ENCODE assay signal across 24 cellular contexts in the genomic region with DNA sequence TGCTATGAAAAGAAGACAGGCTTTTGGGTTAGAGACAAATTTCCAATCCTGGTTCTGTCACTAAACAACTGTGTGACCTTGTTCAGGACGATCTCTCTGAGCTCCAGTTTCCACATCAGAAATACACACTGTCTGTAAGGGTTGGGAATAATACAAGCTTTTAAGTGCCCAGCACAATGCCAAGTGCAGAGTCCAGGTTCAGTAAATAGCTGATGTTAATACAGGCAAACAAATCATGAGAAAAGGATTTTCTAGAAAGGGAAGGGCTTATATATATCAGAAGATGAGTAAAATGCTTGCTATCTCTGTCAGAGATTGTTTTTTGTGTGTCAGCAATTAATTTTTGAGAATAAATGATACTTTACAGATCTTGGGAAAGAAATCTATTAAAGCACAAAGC.
DNase-seq lines count a peak whose midpoint lies in the region; ATAC-seq and TF ChIP-seq lines count a peak whose summit lies in the region.
"Had no signal": no experiment of that assay in that cellular context is flagged by ENCODE, and none has a peak within 500 bp of the region (broad histone marks: within the 10 kb centered on the region; RNA-seq: fewer than 3 reads in every experiment).

No MANE protein-coding gene starts in this region.

- no peak overlapping the region for H3K27ac Mint-ChIP-seq in WTC11
- no peak overlapping the region for H3K27ac Mint-ChIP-seq in effector memory CD8-positive, alpha-beta T cell
- H3K27ac Mint-ChIP-seq: T-cell had no signal

- H3K9me3 Mint-ChIP-seq in WTC11: no peaks in the 10 kb centered on the region
- H3K9me3 Mint-ChIP-seq in effector memory CD8-positive, alpha-beta T cell: no peaks in the 10 kb centered on the region
- H3K9me3 Mint-ChIP-seq: CD4-positive, alpha-beta memory T cell; T-cell had no signal

- H3K9me1 ChIP-seq in IMR-90 (ENCODE audit: insufficient read depth, low read length): peaks cover 11% of the 10 kb centered on the region

- H4K8ac ChIP-seq in IMR-90 (ENCODE audit: low read depth in 2 of 2, low read length in 2 of 2): no peak overlapping the region

- H3K27me3 Mint-ChIP-seq in WTC11 (ENCODE audit: low read depth): no peaks in the 10 kb centered on the region
- no peaks in the 10 kb centered on the region for H3K27me3 Mint-ChIP-seq in effector memory CD8-positive, alpha-beta T cell
- H3K27me3 Mint-ChIP-seq: CD4-positive, alpha-beta memory T cell; T-cell had no signal

- H4K91ac ChIP-seq in IMR-90 (ENCODE audit: insufficient read depth, low read depth, low read length): no peak overlapping the region

- 55 to 75% (median 64%) methylated on average over 1 of the region's 1 CpG for WGBS in heart left ventricle, 4 donors
- no CpG with 5 or more reads among the region's 1 CpG for WGBS in IMR-90 (ENCODE audit: extremely low coverage in 2 of 2, insufficient read length in 1 of 2), 2 experiments
- WGBS in right lobe of liver (ENCODE audit: insufficient coverage, low coverage, low lambda C conversion rate, missing lambda C conversion rate): 31% methylated on average over 1 of the region's 1 CpG

- H3K56ac ChIP-seq in IMR-90 (ENCODE audit: extremely low read depth, insufficient read depth, low read length): no peak overlapping the region

- H2BK5ac ChIP-seq in IMR-90 (ENCODE audit: low read depth, low read length, poor library complexity, severe bottlenecking): no peak overlapping the region

- H3K36me3 ChIP-seq in heart left ventricle (peaks cover 0 to 30% (median 10%) of the 10 kb centered on the region in 9 donors), IMR-90 (ENCODE audit: control insufficient read depth, insufficient read depth, low read length) (0 out of 2 replicates have a peak, but pooled peaks cover 1% of the 10 kb centered on the region), right lobe of liver (peaks cover 0 to 4% (median 1%) of the 10 kb centered on the region in 4 donors)
- H3K36me3 ChIP-seq: HAP-1, SJCRH30 had no signal

- peaks cover 3 to 11% of the 10 kb centered on the region in 2 experiments; a peak in 1 of 4 replicates for H3K79me1 ChIP-seq in IMR-90 (ENCODE audit: low read depth in 1 of 2, low read length in 2 of 2)

- H3K27ac ChIP-seq in heart left ventricle (no peak overlapping the region), IMR-90 (ENCODE audit: insufficient read depth, low read length) (no peak overlapping the region), right lobe of liver (peak overlapping the region in 1 of 3 donors; percentile 29)
- H3K27ac ChIP-seq: HL-60, SJCRH30 had no signal

- H2BK15ac ChIP-seq in IMR-90 (ENCODE audit: low read depth, low read length): no peak overlapping the region

- POLR2A ChIA-PET in IMR-90 (lab: Charles Lee; ENCODE audit: unreplicated experiment): no interaction called here
- POLR2A ChIA-PET in WTC11 (lab: Charles Lee): no interaction called here

- in situ Hi-C loops in IMR-90 (cut with MboI; ENCODE audit: low sequenced_read_pairs): no loop called here

- H2AK5ac ChIP-seq in IMR-90 (ENCODE audit: low read depth, low read length): no peak overlapping the region

- H3K36me3 Mint-ChIP-seq in WTC11: no peaks in the 10 kb centered on the region; the same call in none of the 2 replicates
- H3K36me3 Mint-ChIP-seq in effector memory CD8-positive, alpha-beta T cell (ENCODE audit: insufficient read depth): peaks cover 5% of the 10 kb centered on the region

- H3K4me2 ChIP-seq in IMR-90 (ENCODE audit: low read depth, low read length): no peak overlapping the region

- BruUV-seq in IMR-90 (replicated peaks; lab: Mats Ljungman, UMichigan): no TSS peak

- H4K20me1 ChIP-seq in IMR-90 (ENCODE audit: insufficient read depth, low read length): no peaks in the 10 kb centered on the region

- no peak for TF ChIP-seq RAD21 in IMR-90 (IDR thresholded peaks at IDR 0.05; ENCODE audit: low read length)

- no peak overlapping the region for H3K4ac ChIP-seq in IMR-90 (ENCODE audit: low read depth, low read length)

- TF ChIP-seq CTCF in heart left ventricle (IDR thresholded peaks at IDR 0.05): no peak
- no peak for TF ChIP-seq CTCF in IMR-90 (conservative IDR thresholded peaks at IDR 0.05; ENCODE audit: low read depth, low read length)
- no peak for TF ChIP-seq CTCF in WTC11 (IDR thresholded peaks at IDR 0.05)
- no peak for TF ChIP-seq CTCF in right lobe of liver (IDR thresholded peaks at IDR 0.05)

- no peak overlapping the region for H2BK20ac ChIP-seq in IMR-90 (ENCODE audit: low read depth, low read length)

- no peak for TF ChIP-seq POLR2A in heart left ventricle (IDR thresholded peaks at IDR 0.05)
- no peak for TF ChIP-seq POLR2A in IMR-90 (IDR thresholded peaks at IDR 0.05; ENCODE audit: low read depth, low read length)
- TF ChIP-seq POLR2A in right lobe of liver (IDR thresholded peaks at IDR 0.05): no peak

- H3K27me3 ChIP-seq in heart left ventricle (no peaks in the 10 kb centered on the region), IMR-90 (ENCODE audit: control insufficient read depth, insufficient read depth, low read length) (no peaks in the 10 kb centered on the region), right lobe of liver (no peaks in the 10 kb centered on the region)
- H3K27me3 ChIP-seq: SJCRH30 had no signal

- H3K4me1 Mint-ChIP-seq in WTC11: peaks cover 22% of the 10 kb centered on the region
- peaks cover 10 to 15% of the 10 kb centered on the region in 2 donors for H3K4me1 Mint-ChIP-seq in effector memory CD8-positive, alpha-beta T cell (ENCODE audit: low read depth in 2 of 2)

- intact Hi-C loops in Right ventricle myocardium inferior (cut with DNase I): no loop called here
- intact Hi-C loops in heart left ventricle (cut with DNase I): no loop called here
- intact Hi-C loops in IMR-90 (cut with micrococcal nuclease): loop anchor here (10.0 kb wide), 1 partner anchor 392 kb away; a partner anchor contains a TSS
- intact Hi-C loops in right lobe of liver (cut with DNase I): no loop called here

- H3K9ac ChIP-seq in IMR-90 (ENCODE audit: low read depth, low read length): no peak overlapping the region

- no peak overlapping the region for H2BK120ac ChIP-seq in IMR-90 (ENCODE audit: low read depth, low read length)

- no peak overlapping the region for H4K5ac ChIP-seq in IMR-90 (ENCODE audit: low read depth, low read length)

- CTCF ChIA-PET in IMR-90 (lab: Yijun Ruan, JAX): no interaction called here
- CTCF ChIA-PET in WTC11 (lab: Charles Lee): no interaction called here

- ATAC-seq in Right ventricle myocardium inferior: peak; percentile 56
- ATAC-seq in heart left ventricle: no peak
- no peak for ATAC-seq in IMR-90 (ENCODE audit: low read depth)
- ATAC-seq in WTC11: no peak
- ATAC-seq in right lobe of liver: peak; percentile 49 to 96 (median 80)
- no peak for ATAC-seq in effector memory CD8-positive, alpha-beta T cell (replicated peaks)
- ATAC-seq: T-cell had no signal

- DNase-seq in Right ventricle myocardium inferior (ENCODE audit: missing footprints): no peak
- DNase-seq in heart left ventricle: no peak
- DNase-seq in IMR-90: no peak
- DNase-seq in WTC11 (ENCODE audit: low spot score): no peak
- peak in 1 of 3 donors; percentile 55 for DNase-seq in right lobe of liver
- DNase-seq in NAMALWA (ENCODE audit: low spot score): no peak
- DNase-seq in effector memory CD8-positive, alpha-beta T cell: no peak
- DNase-seq: C1 segment of cervical spinal cord; CD4-positive, alpha-beta memory T cell; COR-L47; DMS53; GOT3; Kasumi-1; MV-4-11; NCI-H1105 treated with DMSO at 0.1 percent for 48 hours; NCI-H146; NCI-H2029; NCI-H2227 treated with DMSO at 0.1 percent for 48 hours; NCI-H510A; NCI-H69; SJCRH30; T-cell had no signal

- no peak overlapping the region for H3K18ac ChIP-seq in IMR-90 (ENCODE audit: low read depth, low read length)

- dilution Hi-C loops in IMR-90 (cut with HindIII; ENCODE audit: low sequenced_read_pairs, unreplicated experiment): no loop called here

- H2AK9ac ChIP-seq in IMR-90 (replicated peaks; ENCODE audit: low read depth, low read length, poor library complexity): no peak overlapping the region

- H3K4me3 ChIP-seq in heart left ventricle (no peak overlapping the region), IMR-90 (ENCODE audit: insufficient read depth, low read depth, low read length) (no peak overlapping the region), right lobe of liver (no peak overlapping the region)
- H3K4me3 ChIP-seq: HAP-1, SJCRH30 had no signal

- H2AFZ ChIP-seq in IMR-90 (replicated peaks; ENCODE audit: low read length, poor library complexity): no peak overlapping the region

- H3K4me3 Mint-ChIP-seq in WTC11: no peak overlapping the region
- H3K4me3 Mint-ChIP-seq in effector memory CD8-positive, alpha-beta T cell: no peak overlapping the region
- H3K4me3 Mint-ChIP-seq: CD4-positive, alpha-beta memory T cell; T-cell had no signal

- H3K9me3 ChIP-seq in heart left ventricle (no peaks in the 10 kb centered on the region), IMR-90 (ENCODE audit: control insufficient read depth, insufficient read depth, low read length) (no peaks in the 10 kb centered on the region), right lobe of liver (no peaks in the 10 kb centered on the region)
- H3K9me3 ChIP-seq: HAP-1, SJCRH30 had no signal

- H3K4me1 ChIP-seq in heart left ventricle: peaks cover 0 to 14% (median 0%) of the 10 kb centered on the region in 12 donors
- peaks cover 16% of the 10 kb centered on the region for H3K4me1 ChIP-seq in IMR-90 (ENCODE audit: control insufficient read depth, insufficient read depth, low read length)
- peaks cover 0 to 3% (median 0%) of the 10 kb centered on the region in 4 donors for H3K4me1 ChIP-seq in right lobe of liver
- H3K4me1 ChIP-seq: HAP-1, SJCRH30 had no signal

- no peak overlapping the region for H3K14ac ChIP-seq in IMR-90 (replicated peaks; ENCODE audit: low read depth, low read length)

- no peak overlapping the region for H3K23ac ChIP-seq in IMR-90 (ENCODE audit: low read depth, low read length)

TF ChIP-seq in IMR-90, 13 proteins besides CTCF, POLR2A, EP300 and RAD21:
- no peak for TF ChIP-seq RCOR1 (IDR thresholded peaks at IDR 0.05; ENCODE audit: insufficient replicate concordance, low read length)
- no peak for TF ChIP-seq MAZ (IDR thresholded peaks at IDR 0.05; ENCODE audit: borderline replicate concordance, low read depth, low read length)
- TF ChIP-seq CHD1 (IDR thresholded peaks at IDR 0.05; ENCODE audit: low read depth, low read length): no peak
- no peak for TF ChIP-seq BHLHE40 (IDR thresholded peaks at IDR 0.05; ENCODE audit: low read depth, low read length)
- TF ChIP-seq MAFK (IDR thresholded peaks at IDR 0.05; ENCODE audit: low read depth, low read length): peak; percentile 61

TF ChIP-seq in WTC11, 78 proteins besides CTCF, POLR2A, EP300 and RAD21:
- TF ChIP-seq GABPB1 (CRISPR knock-in tag; IDR thresholded peaks at IDR 0.05) (0 out of 2 replicates have a peak, but pooled peaks have one; percentile 33), ZNF121 (CRISPR knock-in tag; IDR thresholded peaks at IDR 0.05) (no peak)

Comparison
In these comparisons a context has a peak if more than half of its experiments do, and no peak if none do; other contexts are left out.
1. ATAC-seq: peak in Right ventricle myocardium inferior (single experiment) and right lobe of liver (4 of 4); none in heart left ventricle (0 of 4), IMR-90 (single experiment), WTC11 (single experiment) and effector memory CD8-positive, alpha-beta T cell (single experiment).